ENCODE assay signal across 9 cellular contexts in genomic region chr5:123814796-123815479, GRCh38.
DNase-seq lines count a peak whose midpoint lies in the region; FAIRE-seq and TF ChIP-seq lines count a peak whose summit lies in the region.
"Had no signal": no experiment of that assay in that cellular context is flagged by ENCODE, and none has a peak within 500 bp of the region (broad histone marks: within the 10 kb centered on the region; RNA-seq: fewer than 3 reads in every experiment).

No MANE protein-coding gene starts in this region.

- no peak for TF ChIP-seq POLR2A in ovary (IDR thresholded peaks at IDR 0.05)

- H3K4me3 ChIP-seq in ovary, result no peak overlapping the region
- H3K4me3 ChIP-seq: body of pancreas had no signal

- intact Hi-C loops in ovary (cut with DNase I), result no loop called here

- H3K9me3 ChIP-seq in ovary, result no peaks in the 10 kb centered on the region
- H3K9me3 ChIP-seq: body of pancreas had no signal

- H3K27me3 ChIP-seq in ovary, result no peaks in the 10 kb centered on the region
- H3K27me3 ChIP-seq: body of pancreas had no signal

- 25 to 36% (median 34%) methylated on average over 8 of the region's 8 CpGs for WGBS in ovary, 3 donors

- TF ChIP-seq CTCF in D721Med (IDR thresholded peaks at IDR 0.05; ENCODE audit: insufficient read depth, missing control alignments) (no peak), ovary (IDR thresholded peaks at IDR 0.05) (no peak)

- DNase-seq in D721Med (ENCODE audit: insufficient read length, low spot score) (no peak), NCI-H460 (ENCODE audit: extremely low read depth, low read depth) (peak; percentile 84), dermis blood vessel endothelial cell (peak; percentile 58), medulla oblongata (ENCODE audit: extremely low spot score) (peak; percentile 10), Ammon's horn (ENCODE audit: low spot score) (no peak), HK-2 (ENCODE audit: unreplicated experiment) (no peak), AML-193 (lab: John Stamatoyannopoulos, UW) (no peak), ovary (no peak)
- DNase-seq: body of pancreas had no signal

- H3K36me3 ChIP-seq in ovary, result no peaks in the 10 kb centered on the region

- TF ChIP-seq EP300 in ovary (IDR thresholded peaks at IDR 0.05), result no peak

- FAIRE-seq in D721Med (lab: Jason Lieb, UNC), result peak; percentile 41

- H3K27ac ChIP-seq in ovary, result no peak overlapping the region

- peaks cover 4% of the 10 kb centered on the region for H3K4me1 ChIP-seq in ovary (ENCODE audit: insufficient read depth)

Comparison
In these comparisons a context has a peak if more than half of its experiments do, and no peak if none do; other contexts are left out.
1. DNase-seq: peak in NCI-H460 (single experiment), dermis blood vessel endothelial cell (single experiment) and medulla oblongata (single experiment); none in D721Med (single experiment), Ammon's horn (single experiment), HK-2 (single experiment), AML-193 (0 of 2) and ovary (0 of 5).